Comparison of ENCODE assay signal across 15 cellular contexts in genomic region chr6:156993713-156994112, GRCh38.
"Had no signal": no experiment of that assay in that cellular context is flagged by ENCODE, and none has a peak within 500 bp of the region (broad histone marks: within the 10 kb centered on the region; RNA-seq: fewer than 3 reads in every experiment).

No MANE protein-coding gene starts in this region.

- DNase-seq: activated CD4-positive, alpha-beta memory T cell treated with anti-CD3 and anti-CD28 coated beads, Interleukin-2, amount 10 ng/mL, durations not matched to agents 7 days and 5 days; activated CD4-positive, alpha-beta T cell treated with anti-CD3 and anti-CD28 coated beads for 4 hours; activated naive CD4-positive, alpha-beta T cell treated with anti-CD3 and anti-CD28 coated beads, Interleukin-2, amount 10 ng/mL, durations not matched to agents 7 days and 5 days; activated T-cell treated with anti-CD3 and anti-CD28 coated beads, Interleukin-2, amount 50 U/mL, for 24 hours; foreskin fibroblast; heart left ventricle; midbrain; ovary; sigmoid colon; stimulated activated CD4-positive, alpha-beta T cell treated with anti-CD3 and anti-CD28 coated beads, Interleukin-1b, Interleukin-23, amount 100 ng/mL, for 48 hours; stimulated activated naive CD8-positive, alpha-beta T cell treated with anti-CD3 and anti-CD28 coated beads, Interleukin-15, amount 100 ng/mL, for 72 hours; T-helper 17 cell; upper lobe of left lung had no signal

- H3K27ac ChIP-seq: heart left ventricle, ovary, sigmoid colon, upper lobe of left lung had no signal

- H3K27ac Mint-ChIP-seq: activated CD4-positive, alpha-beta memory T cell treated with anti-CD3 and anti-CD28 coated beads, Interleukin-2, amount 10 ng/mL, durations not matched to agents 7 days and 5 days; activated naive CD4-positive, alpha-beta T cell treated with anti-CD3 and anti-CD28 coated beads, Interleukin-2, amount 10 ng/mL, durations not matched to agents 7 days and 5 days; activated T-cell treated with anti-CD3 and anti-CD28 coated beads, Interleukin-2, amount 50 U/mL, for 24 hours; stimulated activated naive CD8-positive, alpha-beta T cell treated with anti-CD3 and anti-CD28 coated beads, Interleukin-15, amount 100 ng/mL, for 72 hours; T-helper 17 cell; WTC11 had no signal

- H3K4me3 ChIP-seq: heart left ventricle, lung, ovary, sigmoid colon, upper lobe of left lung had no signal

- H3K9me3 ChIP-seq: heart left ventricle, ovary, sigmoid colon, upper lobe of left lung had no signal

- H3K4me3 Mint-ChIP-seq: activated CD4-positive, alpha-beta memory T cell treated with anti-CD3 and anti-CD28 coated beads, Interleukin-2, amount 10 ng/mL, durations not matched to agents 7 days and 5 days; activated naive CD4-positive, alpha-beta T cell treated with anti-CD3 and anti-CD28 coated beads, Interleukin-2, amount 10 ng/mL, durations not matched to agents 7 days and 5 days; activated T-cell treated with anti-CD3 and anti-CD28 coated beads, Interleukin-2, amount 50 U/mL, for 24 hours; stimulated activated naive CD8-positive, alpha-beta T cell treated with anti-CD3 and anti-CD28 coated beads, Interleukin-15, amount 100 ng/mL, for 72 hours; T-helper 17 cell; WTC11 had no signal

- H3K27me3 Mint-ChIP-seq: activated CD4-positive, alpha-beta memory T cell treated with anti-CD3 and anti-CD28 coated beads, Interleukin-2, amount 10 ng/mL, durations not matched to agents 7 days and 5 days; activated naive CD4-positive, alpha-beta T cell treated with anti-CD3 and anti-CD28 coated beads, Interleukin-2, amount 10 ng/mL, durations not matched to agents 7 days and 5 days; activated T-cell treated with anti-CD3 and anti-CD28 coated beads, Interleukin-2, amount 50 U/mL, for 24 hours; stimulated activated naive CD8-positive, alpha-beta T cell treated with anti-CD3 and anti-CD28 coated beads, Interleukin-15, amount 100 ng/mL, for 72 hours; T-helper 17 cell had no signal

- H3K9me3 Mint-ChIP-seq: activated CD4-positive, alpha-beta memory T cell treated with anti-CD3 and anti-CD28 coated beads, Interleukin-2, amount 10 ng/mL, durations not matched to agents 7 days and 5 days; activated naive CD4-positive, alpha-beta T cell treated with anti-CD3 and anti-CD28 coated beads, Interleukin-2, amount 10 ng/mL, durations not matched to agents 7 days and 5 days; activated T-cell treated with anti-CD3 and anti-CD28 coated beads, Interleukin-2, amount 50 U/mL, for 24 hours; stimulated activated naive CD8-positive, alpha-beta T cell treated with anti-CD3 and anti-CD28 coated beads, Interleukin-15, amount 100 ng/mL, for 72 hours; WTC11 had no signal

- H3K36me3 ChIP-seq: heart left ventricle, ovary, sigmoid colon, upper lobe of left lung had no signal

- H3K36me3 Mint-ChIP-seq: activated naive CD4-positive, alpha-beta T cell treated with anti-CD3 and anti-CD28 coated beads, Interleukin-2, amount 10 ng/mL, durations not matched to agents 7 days and 5 days; WTC11 had no signal

- ATAC-seq: stimulated activated naive CD8-positive, alpha-beta T cell treated with anti-CD3 and anti-CD28 coated beads, Interleukin-15, amount 100 ng/mL, for 72 hours; T-helper 17 cell; WTC11 had no signal

- H3K27me3 ChIP-seq: heart left ventricle, ovary, sigmoid colon, upper lobe of left lung had no signal
